In genomic region chr6:79240509-79240908, GRCh38 we compare ENCODE assay signal across 15 cellular contexts. TPM values are rescaled to one million over a fixed set of nuclear protein-coding genes. Genes with fewer than 3 reads are reported as not detected.
DNase-seq lines count a peak whose midpoint lies in the region; ATAC-seq, FAIRE-seq and TF ChIP-seq lines count a peak whose summit lies in the region.
"Had no signal": no experiment of that assay in that cellular context is flagged by ENCODE, and none has a peak within 500 bp of the region (broad histone marks: within the 10 kb centered on the region; RNA-seq: fewer than 3 reads in every experiment).

No MANE protein-coding gene starts in this region.

- no peak for TF ChIP-seq EP300 in K562 (IDR thresholded peaks at IDR 0.05; ENCODE audit: low read length)

- H2AFZ ChIP-seq in K562 (ENCODE audit: low read depth, low read length) (no peak overlapping the region), OCI-LY7 (ENCODE audit: low read length) (no peak overlapping the region)

- in situ Hi-C loops in K562 (cut with MboI) = no loop called here

- no peaks in the 10 kb centered on the region for H3K79me2 ChIP-seq in K562 (ENCODE audit: control insufficient read depth, insufficient read depth, low read length)
- H3K79me2 ChIP-seq in OCI-LY7 (ENCODE audit: insufficient read depth, low read depth, low read length) = no peaks in the 10 kb centered on the region

- H3K9me2 ChIP-seq in OCI-LY7 (ENCODE audit: insufficient read depth, low read length) = no peaks in the 10 kb centered on the region

- intact Hi-C loops in K562 (cut with micrococcal nuclease) (no loop called here), OCI-LY7 (cut with micrococcal nuclease; ENCODE audit: unreplicated experiment) (no loop called here)

- no peak for TF ChIP-seq POLR2A in K562 (conservative IDR thresholded peaks at IDR 0.05)

- H3K9me3 ChIP-seq in K562 (replicated peaks; ENCODE audit: control insufficient read depth, insufficient read depth, low read depth, low read length) = no peaks in the 10 kb centered on the region
- 0 out of 2 replicates have a peak, but pooled peaks cover 2% of the 10 kb centered on the region for H3K9me3 ChIP-seq in OCI-LY7 (ENCODE audit: low read length)
- H3K9me3 ChIP-seq: HAP-1 had no signal

- no peaks in the 10 kb centered on the region for H3K9me1 ChIP-seq in K562 (ENCODE audit: control insufficient read depth, insufficient read depth, low read length)

- no peak overlapping the region for H3K27ac ChIP-seq in K562 (ENCODE audit: extremely low read depth, low read depth, low read length)
- H3K27ac ChIP-seq in OCI-LY7 (ENCODE audit: low read depth, low read length, poor library complexity, severe bottlenecking) = no peak overlapping the region
- H3K27ac ChIP-seq: C4-2B had no signal

- ATAC-seq in GM19463 (IDR thresholded peaks at IDR 0.05; ENCODE audit: unreplicated experiment) = peak; percentile 36
- peak; percentile 62 for ATAC-seq in HG03342 (IDR thresholded peaks at IDR 0.05; ENCODE audit: unreplicated experiment)
- no peak for ATAC-seq in K562

- WGBS in K562 (ENCODE audit: insufficient coverage, low coverage, missing lambda C conversion rate) = 0% methylated on average over 1 of the region's 1 CpG

- H3K4me1 ChIP-seq in K562 (replicated peaks in 1 of 2; ENCODE audit: control insufficient read depth in 2 of 2, insufficient read depth in 2 of 2, low read length in 2 of 2) (no peaks in the 10 kb centered on the region; a peak in 1 of 5 replicates), OCI-LY7 (ENCODE audit: insufficient read depth, low read length, poor library complexity, severe bottlenecking) (no peaks in the 10 kb centered on the region)
- H3K4me1 ChIP-seq: HAP-1 had no signal

- H4K20me1 ChIP-seq in K562 (replicated peaks; ENCODE audit: control insufficient read depth, insufficient read depth, low read length) = no peaks in the 10 kb centered on the region
- H4K20me1 ChIP-seq in OCI-LY7 (ENCODE audit: insufficient read depth, low read length) = no peaks in the 10 kb centered on the region

- H3K27me3 ChIP-seq in K562 (ENCODE audit: control insufficient read depth in 2 of 2, insufficient read depth in 2 of 2, low read length in 2 of 2) = no peaks in the 10 kb centered on the region; a peak in 1 of 5 replicates

- CTCF ChIA-PET in K562 (lab: Yijun Ruan, JAX; ENCODE audit: low intra/inter-chr PET ratio) = no interaction called here
- CTCF ChIA-PET in OCI-LY7 (lab: Charles Lee; ENCODE audit: unreplicated experiment) = no interaction called here

- TF ChIP-seq CTCF in K562 (IDR thresholded peaks at IDR 0.05 in 2 of 3, conservative IDR thresholded peaks at IDR 0.05 in 1 of 3; ENCODE audit: insufficient read depth in 2 of 3, low read depth in 1 of 3, low read length in 3 of 3) = no peak
- TF ChIP-seq CTCF in OCI-LY7 (conservative IDR thresholded peaks at IDR 0.05; ENCODE audit: low read length) = no peak

- H3K4me3 ChIP-seq in K562 (no peak overlapping the region), OCI-LY7 (ENCODE audit: low read depth, low read length, poor library complexity, severe bottlenecking) (no peak overlapping the region)
- H3K4me3 ChIP-seq: HAP-1 had no signal

- no peak overlapping the region for H3K9ac ChIP-seq in K562 (ENCODE audit: insufficient read depth in 1 of 2, low read depth in 2 of 2, low read length in 2 of 2)

- BruUV-seq in K562 (replicated peaks; lab: Mats Ljungman, UMichigan) (no TSS peak), OCI-LY7 (replicated peaks; lab: Mats Ljungman, UMichigan) (no TSS peak)

- no peak for TF ChIP-seq RAD21 in K562 (CRISPR knock-in tag; conservative IDR thresholded peaks at IDR 0.05 in 1 of 2, IDR thresholded peaks at IDR 0.05 in 1 of 2)

- H3K36me3 ChIP-seq in K562 (ENCODE audit: control insufficient read depth, insufficient read depth, low read length) (no peaks in the 10 kb centered on the region), OCI-LY7 (ENCODE audit: insufficient read depth, low read length) (no peaks in the 10 kb centered on the region)
- H3K36me3 ChIP-seq: HAP-1 had no signal

- no peak for FAIRE-seq in K562 (lab: Jason Lieb, UNC)

- DNase-seq in K562 (ENCODE audit: extremely low read depth in 1 of 4, low spot score in 3 of 4) (no peak), iris pigment epithelial cell (ENCODE audit: low read depth) (peak; percentile 23), globus pallidus (ENCODE audit: low spot score) (no peak), OCI-LY7 (ENCODE audit: low spot score) (no peak), hypothalamus (lab: John Stamatoyannopoulos, UW) (no peak)
- DNase-seq: activated CD4-positive, alpha-beta T cell treated with anti-CD3 and anti-CD28 coated beads for 48 hours; activated T-cell treated with anti-CD3 and anti-CD28 coated beads, Interleukin-2, amount 50 U/mL, for 48 hours; midbrain; NCI-H1092; SHP77 treated with DMSO at 0.1 percent for 48 hours; T-helper 9 cell had no signal

- POLR2A ChIA-PET in K562 (lab: Yijun Ruan, JAX) (no interaction called here), OCI-LY7 (lab: Charles Lee) (interaction anchor here (1.2 kb wide), 1 partner anchor 32 kb away, joined by 3 read pairs; no protein-coding TSS in a partner anchor)

- H3K4me2 ChIP-seq in K562 (ENCODE audit: insufficient read depth, low read length) (no peak overlapping the region), OCI-LY7 (ENCODE audit: low read length) (no peak overlapping the region)

TF ChIP-seq in K562, 482 proteins besides CTCF, POLR2A, EP300 and RAD21:
- TF ChIP-seq FOXJ2 (tag; IDR thresholded peaks at IDR 0.05) (0 out of 2 replicates have a peak, but pooled peaks have one; percentile 25), TGIF2 (CRISPR knock-in tag; IDR thresholded peaks at IDR 0.05) (no peak)

RNA-seq across cellular contexts. Expression of gene HMGN3, which starts 6.0 kb away (rescaled TPM):
- total RNA-seq in K562 (2011; cell fraction: chromatin; rRNA removed; ENCODE audit: low replicate concordance) = 4.2 and 13.3 TPM in 2 replicates
- total RNA-seq in K562 (2011; cell fraction: nucleolus; rRNA removed) = 4.2 and 5.3 TPM in 2 replicates
- total RNA-seq in K562 (2011; cell fraction: nucleoplasm; rRNA removed) = 10.0 and 10.8 TPM in 2 replicates
- total RNA-seq in K562 (2014; rRNA removed) = 61.4 and 88.1 TPM in 2 replicates
- total RNA-seq in K562 (2014; rRNA removed; fragmentation: Illumina TruSeq; extraction: Trizol) = 84.9 and 93.8 TPM in 2 replicates
- total RNA-seq in K562 (2015; rRNA removed; fragmentation: Illumina TruSeq; extraction: Trizol) = 107 TPM in 2 replicates
- total RNA-seq in K562 (2021) = 43.3 and 46.3 TPM in 2 replicates
- 18.4 and 42.1 TPM in 2 replicates for polyA plus RNA-seq in K562 (2011; rRNA removed)
- 8.6 and 8.7 TPM in 2 replicates for polyA plus RNA-seq in K562 (2011; cell fraction: cytosol; rRNA removed)
- 29.4 and 33.4 TPM in 2 replicates for polyA plus RNA-seq in K562 (2011; cell fraction: nucleus; rRNA removed)
- polyA plus RNA-seq in K562 (2012) = 45.0 and 78.7 TPM in 2 replicates
- 60.2 and 68.7 TPM in 2 replicates for polyA plus RNA-seq in K562 (2014; fragmentation: Illumina TruSeq; extraction: Trizol)
- polyA plus RNA-seq in K562 (2014; fragmentation: Nextera tagmentation; extraction: Ambion mirVana) = 100 to 1,000 TPM; 150 to 154 TPM
- 97.1 and 113 TPM in 2 replicates for polyA plus RNA-seq in K562 (2014; rRNA removed)
- polyA minus RNA-seq in K562 (2011; rRNA and poly(A)+ RNA removed) = 10.1 and 16.6 TPM in 2 replicates
- 6.1 TPM in 1 of 2 replicates, not detected in the other for polyA minus RNA-seq in K562 (2011; cell fraction: cytosol; rRNA and poly(A)+ RNA removed)
- polyA minus RNA-seq in K562 (2011; cell fraction: nucleus; rRNA and poly(A)+ RNA removed) = 3.8 and 5.4 TPM in 2 replicates
- total RNA-seq in OCI-LY7 (2014; rRNA removed; shearing (Covaris generic)) = 105 and 134 TPM in 2 replicates
- total RNA-seq in OCI-LY7 (2022) = 97.5 and 103 TPM in 2 replicates
